In the genomic region with DNA sequence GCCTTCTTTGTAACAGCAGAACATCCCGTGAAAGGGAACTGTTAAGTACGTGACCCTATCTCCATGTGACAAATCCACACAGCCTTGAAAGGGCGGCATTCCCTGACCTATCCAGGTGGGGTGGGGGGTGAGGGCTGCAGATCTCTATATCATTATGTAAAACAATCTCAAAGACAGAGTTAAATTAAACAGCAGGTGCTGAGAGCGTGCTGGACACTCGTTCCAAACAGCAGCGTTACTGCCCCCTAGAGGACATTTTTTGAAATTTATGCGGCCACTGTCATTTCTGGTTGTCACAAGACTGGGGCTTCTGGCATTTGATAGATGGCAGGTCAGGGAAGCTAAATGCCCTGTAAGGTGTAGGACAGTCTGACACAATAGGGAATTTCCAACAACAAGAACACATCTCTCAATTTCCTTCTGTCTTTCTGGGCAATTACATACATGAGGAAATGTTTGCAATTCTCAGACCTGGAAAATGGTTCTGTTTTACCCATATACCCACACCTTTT, we compare ENCODE assay signal across 1 cellular context.
A peak's percentile ranks its signal among the peaks of the same experiment; 100 is the strongest.
TF ChIP-seq lines count a peak whose summit lies in the region.

No MANE protein-coding gene starts in this region.

TF ChIP-seq in HCT116, 20 proteins besides CTCF, POLR2A, EP300 and RAD21:
- TF ChIP-seq ZNF274 (IDR thresholded peaks at IDR 0.05; ENCODE audit: low read depth, low read length): no peak
- peak; percentile 69; the same call in 1 of the 2 replicates for TF ChIP-seq CBX3 (IDR thresholded peaks at IDR 0.05; ENCODE audit: low read depth)
- no peak for TF ChIP-seq CEBPB (IDR thresholded peaks at IDR 0.05; ENCODE audit: low read depth)
- TF ChIP-seq ZFX (IDR thresholded peaks at IDR 0.05): no peak
- TF ChIP-seq, protein P1, sequence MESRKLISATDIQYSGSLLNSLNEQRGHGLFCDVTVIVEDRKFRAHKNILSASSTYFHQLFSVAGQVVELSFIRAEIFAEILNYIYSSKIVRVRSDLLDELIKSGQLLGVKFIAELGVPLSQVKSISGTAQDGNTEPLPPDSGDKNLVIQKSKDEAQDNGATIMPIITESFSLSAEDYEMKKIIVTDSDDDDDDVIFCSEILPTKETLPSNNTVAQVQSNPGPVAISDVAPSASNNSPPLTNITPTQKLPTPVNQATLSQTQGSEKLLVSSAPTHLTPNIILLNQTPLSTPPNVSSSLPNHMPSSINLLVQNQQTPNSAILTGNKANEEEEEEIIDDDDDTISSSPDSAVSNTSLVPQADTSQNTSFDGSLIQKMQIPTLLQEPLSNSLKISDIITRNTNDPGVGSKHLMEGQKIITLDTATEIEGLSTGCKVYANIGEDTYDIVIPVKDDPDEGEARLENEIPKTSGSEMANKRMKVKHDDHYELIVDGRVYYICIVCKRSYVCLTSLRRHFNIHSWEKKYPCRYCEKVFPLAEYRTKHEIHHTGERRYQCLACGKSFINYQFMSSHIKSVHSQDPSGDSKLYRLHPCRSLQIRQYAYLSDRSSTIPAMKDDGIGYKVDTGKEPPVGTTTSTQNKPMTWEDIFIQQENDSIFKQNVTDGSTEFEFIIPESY (IDR thresholded peaks at IDR 0.05; ENCODE audit: extremely low read depth, insufficient replicate concordance, low read length): peak; percentile 31
- TF ChIP-seq, protein P2, sequence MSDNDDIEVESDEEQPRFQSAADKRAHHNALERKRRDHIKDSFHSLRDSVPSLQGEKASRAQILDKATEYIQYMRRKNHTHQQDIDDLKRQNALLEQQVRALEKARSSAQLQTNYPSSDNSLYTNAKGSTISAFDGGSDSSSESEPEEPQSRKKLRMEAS (IDR thresholded peaks at IDR 0.05): peak; percentile 81
- TF ChIP-seq YY1 (IDR thresholded peaks at IDR 0.05; ENCODE audit: extremely low read depth, insufficient replicate concordance, low read depth, low read length): peak; percentile 43
